Comparison of ENCODE assay signal across 8 cellular contexts in the genomic region with DNA sequence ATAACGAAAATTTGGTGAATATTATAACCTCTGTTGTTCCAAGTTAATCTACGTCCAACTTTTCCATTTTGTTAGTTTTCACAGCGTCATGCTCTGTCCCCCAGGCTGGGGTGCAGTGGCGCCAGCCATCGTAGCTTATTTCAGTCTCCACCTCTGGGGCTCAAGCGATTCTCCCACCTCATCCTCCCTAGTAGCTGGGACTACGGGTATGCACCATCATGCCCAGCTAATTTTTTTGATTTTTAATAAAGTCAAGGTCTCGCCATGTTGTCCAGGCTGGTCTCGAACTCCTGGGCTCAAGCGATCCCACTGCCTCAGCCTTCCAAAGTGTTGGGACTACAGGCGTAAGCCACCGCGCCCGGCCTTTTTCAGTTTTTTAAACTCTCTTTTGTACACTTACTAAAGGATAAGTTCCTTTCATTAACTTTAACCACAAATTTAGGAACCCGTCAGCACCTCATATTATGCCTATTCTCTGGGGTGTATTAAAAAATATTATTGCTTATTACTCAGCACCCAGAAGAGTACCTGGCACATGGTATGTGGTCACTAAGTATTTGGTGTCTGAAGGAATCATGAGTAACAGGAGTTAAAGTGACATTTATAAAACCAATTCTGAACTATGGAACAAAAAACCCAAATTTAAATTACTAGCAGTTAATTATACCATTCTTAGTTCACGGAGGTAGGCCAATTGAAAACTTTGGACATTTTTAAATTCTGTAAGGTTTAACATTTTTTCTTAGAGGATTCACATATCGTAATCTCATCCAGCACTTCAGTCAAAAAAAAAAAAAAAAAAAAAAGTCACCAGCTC. TPM values are rescaled to one million over a fixed set of nuclear protein-coding genes. Genes with fewer than 3 reads are reported as not detected.
DNase-seq lines count a peak whose midpoint lies in the region; ATAC-seq, FAIRE-seq and TF ChIP-seq lines count a peak whose summit lies in the region.

No MANE protein-coding gene starts in this region.

- no peak for TF ChIP-seq CTCF in K562 (IDR thresholded peaks at IDR 0.05 in 2 of 3, conservative IDR thresholded peaks at IDR 0.05 in 1 of 3; ENCODE audit: insufficient read depth in 2 of 3, low read depth in 1 of 3, low read length in 3 of 3)
- TF ChIP-seq CTCF in liver (IDR thresholded peaks at IDR 0.05; ENCODE audit: low read depth, low read length, missing input control), result no peak

- no peaks in the 10 kb centered on the region for H3K27me3 ChIP-seq in K562 (ENCODE audit: control insufficient read depth in 2 of 2, insufficient read depth in 2 of 2, low read length in 2 of 2)
- no peaks in the 10 kb centered on the region for H3K27me3 ChIP-seq in liver (ENCODE audit: control insufficient read depth in 4 of 4, insufficient read depth in 4 of 4, low read length in 3 of 4)

- FAIRE-seq in K562 (lab: Jason Lieb, UNC), result peak; percentile 69

- no peaks in the 10 kb centered on the region for H4K20me1 ChIP-seq in K562 (replicated peaks; ENCODE audit: control insufficient read depth, insufficient read depth, low read length)

- H3K36me3 Mint-ChIP-seq in T-helper 2 cell treated with Interferon-gamma antibody and Interleukin-4, amounts not matched to agents 5 μg/mL and 100 μg/mL, for 36 hours (ENCODE audit: low read depth), result no peaks in the 10 kb centered on the region

- H3K4me2 ChIP-seq in K562 (ENCODE audit: insufficient read depth, low read length), result peak overlapping the region; percentile 92

- TF ChIP-seq POLR2A in K562 (conservative IDR thresholded peaks at IDR 0.05), result no peak

- no peaks in the 10 kb centered on the region for H3K9me1 ChIP-seq in K562 (ENCODE audit: control insufficient read depth, insufficient read depth, low read length)

- H3K27ac Mint-ChIP-seq in T-helper 2 cell treated with Interferon-gamma antibody and Interleukin-4, amounts not matched to agents 5 μg/mL and 100 μg/mL, for 36 hours, result no peak overlapping the region

- H3K4me1 ChIP-seq in K562 (replicated peaks in 1 of 2; ENCODE audit: control insufficient read depth in 2 of 2, insufficient read depth in 2 of 2, low read length in 2 of 2) (peaks cover 5 to 8% of the 10 kb centered on the region in 2 experiments; a peak in 4 of 5 replicates), liver (ENCODE audit: control insufficient read depth in 4 of 4, insufficient read depth in 4 of 4, low read length in 3 of 4) (peaks cover 1 to 5% (median 4%) of the 10 kb centered on the region in 4 donors)

- peak overlapping the region; percentile 50 for H3K4me3 ChIP-seq in K562
- H3K4me3 ChIP-seq in liver (ENCODE audit: low read depth in 1 of 3, low read length in 3 of 3), result peak overlapping the region; percentile 57 to 84 (median 71)

- H3K27me3 Mint-ChIP-seq in T-helper 2 cell treated with Interferon-gamma antibody and Interleukin-4, amounts not matched to agents 5 μg/mL and 100 μg/mL, for 36 hours (ENCODE audit: low read depth), result peaks cover 16% of the 10 kb centered on the region

- H3K27ac ChIP-seq in K562 (ENCODE audit: extremely low read depth, low read depth, low read length) (peak overlapping the region; percentile 96), liver (ENCODE audit: low read depth in 1 of 2, low read length in 2 of 2) (no peak overlapping the region), temporal lobe (ENCODE audit: low read depth, low read length) (peak overlapping the region; percentile 64)

- WGBS in K562 (ENCODE audit: insufficient coverage, low coverage, missing lambda C conversion rate), result 4% methylated on average over 16 of the region's 17 CpGs
- 94% methylated on average over 17 of the region's 17 CpGs for WGBS in liver

- peaks cover 11% of the 10 kb centered on the region for H3K9me3 Mint-ChIP-seq in T-helper 2 cell treated with Interferon-gamma antibody and Interleukin-4, amounts not matched to agents 5 μg/mL and 100 μg/mL, for 36 hours

- peak overlapping the region; percentile 67 for H3K4me3 Mint-ChIP-seq in T-helper 2 cell treated with Interferon-gamma antibody and Interleukin-4, amounts not matched to agents 5 μg/mL and 100 μg/mL, for 36 hours

- no peaks in the 10 kb centered on the region for H3K9me3 ChIP-seq in K562 (replicated peaks; ENCODE audit: control insufficient read depth, insufficient read depth, low read depth, low read length)
- H3K9me3 ChIP-seq in liver (ENCODE audit: control insufficient read depth in 4 of 4, low read length in 3 of 4), result no peaks in the 10 kb centered on the region

- no peak for TF ChIP-seq EP300 in K562 (IDR thresholded peaks at IDR 0.05; ENCODE audit: low read length)

- in situ Hi-C loops in K562 (cut with MboI), result no loop called here

- peak; percentile 58 for ATAC-seq in K562

- no peak for DNase-seq in T-helper 2 cell treated with Interferon-gamma antibody and Interleukin-4, amounts not matched to agents 5 μg/mL and 100 μg/mL, for 36 hours (ENCODE audit: low spot score)
- DNase-seq in T-helper 2 cell (no peak), K562 (ENCODE audit: extremely low read depth in 1 of 4, low spot score in 3 of 4) (peak in 1 of 4 experiments; percentile 53), A172 (ENCODE audit: low spot score) (no peak), dedifferentiated amniotic fluid mesenchymal stem cell (ENCODE audit: extremely low spot score) (no peak), NCI-H2081 (lab: John Stamatoyannopoulos, UW) (no peak)

- no peaks in the 10 kb centered on the region for H3K4me1 Mint-ChIP-seq in T-helper 2 cell treated with Interferon-gamma antibody and Interleukin-4, amounts not matched to agents 5 μg/mL and 100 μg/mL, for 36 hours (ENCODE audit: low read depth)

- H3K36me3 ChIP-seq in K562 (ENCODE audit: control insufficient read depth, insufficient read depth, low read length), result no peaks in the 10 kb centered on the region
- no peaks in the 10 kb centered on the region for H3K36me3 ChIP-seq in liver (ENCODE audit: control insufficient read depth in 4 of 4, insufficient read depth in 3 of 4, low read depth in 1 of 4, low read length in 3 of 4)

- H2AFZ ChIP-seq in K562 (ENCODE audit: low read depth, low read length), result peak overlapping the region; percentile 88

- no peak for TF ChIP-seq RAD21 in K562 (CRISPR knock-in tag; conservative IDR thresholded peaks at IDR 0.05 in 1 of 2, IDR thresholded peaks at IDR 0.05 in 1 of 2)
- TF ChIP-seq RAD21 in liver (IDR thresholded peaks at IDR 0.05), result no peak

- H3K9ac ChIP-seq in K562 (ENCODE audit: insufficient read depth in 1 of 2, low read depth in 2 of 2, low read length in 2 of 2) (peak overlapping the region; percentile 93 to 96; a peak in 3 of 4 replicates), liver (ENCODE audit: low read depth in 1 of 2, low read length in 2 of 2) (peak overlapping the region; percentile 4 to 55)

- no TSS peak for BruUV-seq in K562 (replicated peaks; lab: Mats Ljungman, UMichigan)

- POLR2A ChIA-PET in K562 (lab: Yijun Ruan, JAX), result interaction anchor here (0.6 to 1.5 kb wide), 12 partner anchors 9 to 842 kb away, joined by 3 to 10 read pairs (median 3); a partner anchor contains a TSS

- CTCF ChIA-PET in K562 (lab: Yijun Ruan, JAX; ENCODE audit: low intra/inter-chr PET ratio), result interaction anchor here (0.7 kb wide), 1 partner anchor 42 kb away, joined by 4 read pairs; no protein-coding TSS in a partner anchor

- peaks cover 47% of the 10 kb centered on the region for H3K79me2 ChIP-seq in K562 (ENCODE audit: control insufficient read depth, insufficient read depth, low read length)

- intact Hi-C loops in K562 (cut with micrococcal nuclease), result loop anchor here (1.0 to 10.0 kb wide), 4 partner anchors 25 to 222 kb away; a partner anchor contains a TSS

RNA-seq across cellular contexts. Expression of a gene that starts 0.9 kb away (rescaled TPM):
- 16.2 and 80.1 TPM in 2 replicates for total RNA-seq in K562 (2011; cell fraction: chromatin; rRNA removed; ENCODE audit: low replicate concordance)
- total RNA-seq in K562 (2011; cell fraction: nucleolus; rRNA removed), result 8.0 and 9.2 TPM in 2 replicates
- total RNA-seq in K562 (2011; cell fraction: nucleoplasm; rRNA removed), result 15.2 and 29.5 TPM in 2 replicates
- total RNA-seq in K562 (2014; rRNA removed), result 8.2 and 9.8 TPM in 2 replicates
- 21.9 and 22.2 TPM in 2 replicates for total RNA-seq in K562 (2014; rRNA removed; fragmentation: Illumina TruSeq; extraction: Trizol)
- 16.8 and 21.1 TPM in 2 replicates for total RNA-seq in K562 (2015; rRNA removed; fragmentation: Illumina TruSeq; extraction: Trizol)
- total RNA-seq in K562 (2021), result 14.5 and 14.9 TPM in 2 replicates
- polyA plus RNA-seq in K562 (2011; rRNA removed), result 7.1 and 10.1 TPM in 2 replicates
- polyA plus RNA-seq in K562 (2011; cell fraction: cytosol; rRNA removed), result 0.95 and 1.4 TPM in 2 replicates
- 6.7 and 9.6 TPM in 2 replicates for polyA plus RNA-seq in K562 (2011; cell fraction: nucleus; rRNA removed)
- polyA plus RNA-seq in K562 (2012), result 5.5 and 9.7 TPM in 2 replicates
- 11.4 and 12.4 TPM in 2 replicates for polyA plus RNA-seq in K562 (2014; fragmentation: Illumina TruSeq; extraction: Trizol)
- 1 to 10 TPM; 6.7 to 9.5 TPM for polyA plus RNA-seq in K562 (2014; fragmentation: Nextera tagmentation; extraction: Ambion mirVana)
- polyA plus RNA-seq in K562 (2014; rRNA removed), result 14.7 and 15.2 TPM in 2 replicates
- polyA minus RNA-seq in K562 (2011; rRNA and poly(A)+ RNA removed), result 30.3 and 36.4 TPM in 2 replicates
- 7.3 and 7.9 TPM in 2 replicates for polyA minus RNA-seq in K562 (2011; cell fraction: cytosol; rRNA and poly(A)+ RNA removed)
- polyA minus RNA-seq in K562 (2011; cell fraction: nucleus; rRNA and poly(A)+ RNA removed), result 28.9 and 63.2 TPM in 2 replicates
- 1 to 10 TPM; 2.1 to 6.6 TPM for total RNA-seq in liver
- polyA plus RNA-seq in liver, result 1 to 10 TPM in 1 of 2 donors, under 1 TPM in 1; 0.51 to 1.7 TPM
- 17.0 TPM for total RNA-seq in temporal lobe
- total RNA-seq in A172 (2014; rRNA removed; shearing (Covaris generic)), result not detected in 2 replicates

RNA-seq across cellular contexts. Expression of a gene that starts 24.4 kb away (rescaled TPM):
- total RNA-seq in K562 (2011; cell fraction: chromatin; rRNA removed; ENCODE audit: low replicate concordance), result 13.3 and 20.2 TPM in 2 replicates
- 10.0 and 13.8 TPM in 2 replicates for total RNA-seq in K562 (2011; cell fraction: nucleolus; rRNA removed)
- 19.4 and 20.5 TPM in 2 replicates for total RNA-seq in K562 (2011; cell fraction: nucleoplasm; rRNA removed)
- total RNA-seq in K562 (2014; rRNA removed) (21.6 and 25.8 TPM in 2 replicates), K562 (2014; rRNA removed; fragmentation: Illumina TruSeq; extraction: Trizol) (40.8 and 44.8 TPM in 2 replicates), K562 (2015; rRNA removed; fragmentation: Illumina TruSeq; extraction: Trizol) (34.8 and 46.9 TPM in 2 replicates), K562 (2021) (25.1 and 28.7 TPM in 2 replicates), liver (10 to 100 TPM in 1 of 2 donors, under 1 TPM in 1; 0.17 to 24.3 TPM), temporal lobe (0.25 TPM)
- polyA plus RNA-seq in K562 (2011; rRNA removed) (9.3 and 15.2 TPM in 2 replicates), K562 (2014; fragmentation: Illumina TruSeq; extraction: Trizol) (20.1 and 21.5 TPM in 2 replicates), K562 (2014; fragmentation: Nextera tagmentation; extraction: Ambion mirVana) (10 to 100 TPM; 44.6 to 46.7 TPM), K562 (2014; rRNA removed) (15.7 and 17.7 TPM in 2 replicates), liver (under 1 TPM; 0.13 to 0.29 TPM)
- 4.5 and 5.1 TPM in 2 replicates for polyA plus RNA-seq in K562 (2011; cell fraction: cytosol; rRNA removed)
- 4.8 and 6.0 TPM in 2 replicates for polyA plus RNA-seq in K562 (2011; cell fraction: nucleus; rRNA removed)
- polyA plus RNA-seq in K562 (2012), result 20.9 and 25.7 TPM in 2 replicates
- 16.4 and 16.5 TPM in 2 replicates for polyA minus RNA-seq in K562 (2011; rRNA and poly(A)+ RNA removed)
- polyA minus RNA-seq in K562 (2011; cell fraction: cytosol; rRNA and poly(A)+ RNA removed), result 9.4 and 12.5 TPM in 2 replicates
- polyA minus RNA-seq in K562 (2011; cell fraction: nucleus; rRNA and poly(A)+ RNA removed), result 11.3 and 17.9 TPM in 2 replicates
- total RNA-seq in A172 (2014; rRNA removed; shearing (Covaris generic)), result 0.22 TPM in 1 of 2 replicates, not detected in the other

Comparison
In these comparisons a context has a peak if more than half of its experiments do, and no peak if none do; other contexts are left out.
1. H3K27ac ChIP-seq: peak in K562 (single experiment) and temporal lobe (single experiment); none in liver (0 of 2).